In genomic region chr22:46990937-46991520, GRCh38 we compare ENCODE assay signal across 18 cellular contexts.
A peak's percentile ranks its signal among the peaks of the same experiment; 100 is the strongest.
DNase-seq lines count a peak whose midpoint lies in the region; ATAC-seq and TF ChIP-seq lines count a peak whose summit lies in the region.
"Had no signal": no experiment of that assay in that cellular context is flagged by ENCODE, and none has a peak within 500 bp of the region (broad histone marks: within the 10 kb centered on the region; RNA-seq: fewer than 3 reads in every experiment).

No MANE protein-coding gene starts in this region.

- DNase-seq in GM13976 (ENCODE audit: low spot score): peak; percentile 25
- DNase-seq in IMR-90: no peak
- DNase-seq in foreskin keratinocyte: no peak
- DNase-seq in posterior vena cava (ENCODE audit: low spot score): peak; percentile 49
- DNase-seq in cardiac septum (ENCODE audit: low spot score): no peak
- DNase-seq in UCSD-AML1 (lab: John Stamatoyannopoulos, UW; ENCODE audit: unreplicated experiment): no peak
- DNase-seq in head of caudate nucleus: no peak
- DNase-seq: DMS153, DND-41, GM23248, MM.1S, NCI-H2029, NCI-H446 treated with DMSO at 0.1 percent for 48 hours, NCI-H526 treated with DMSO at 0.1 percent for 48 hours, RPMI8226, SHP77 had no signal

- no peak for TF ChIP-seq RAD21 in IMR-90 (IDR thresholded peaks at IDR 0.05; ENCODE audit: low read length)

- H3K79me1 ChIP-seq in IMR-90 (ENCODE audit: low read depth in 1 of 2, low read length in 2 of 2): peaks cover 6 to 10% of the 10 kb centered on the region in 2 experiments; a peak in 3 of 4 replicates

- H2AK5ac ChIP-seq in IMR-90 (ENCODE audit: low read depth, low read length): no peak overlapping the region

- peaks cover 10% of the 10 kb centered on the region for H3K36me3 ChIP-seq in IMR-90 (ENCODE audit: control insufficient read depth, insufficient read depth, low read length)

- H4K5ac ChIP-seq in IMR-90 (ENCODE audit: low read depth, low read length): no peak overlapping the region

- TF ChIP-seq POLR2A in IMR-90 (IDR thresholded peaks at IDR 0.05; ENCODE audit: low read depth, low read length): no peak

- H3K23ac ChIP-seq in IMR-90 (ENCODE audit: low read depth, low read length): no peak overlapping the region

- H4K20me1 ChIP-seq in IMR-90 (ENCODE audit: insufficient read depth, low read length): no peaks in the 10 kb centered on the region

- H3K4ac ChIP-seq in IMR-90 (ENCODE audit: low read depth, low read length): no peak overlapping the region

- no peak overlapping the region for H3K14ac ChIP-seq in IMR-90 (replicated peaks; ENCODE audit: low read depth, low read length)

- no peak overlapping the region for H3K9ac ChIP-seq in IMR-90 (ENCODE audit: low read depth, low read length)
- H3K9ac ChIP-seq: GM23248, KMS-11 had no signal

- no TSS peak for BruUV-seq in IMR-90 (replicated peaks; lab: Mats Ljungman, UMichigan)

- no peak overlapping the region for H2BK20ac ChIP-seq in IMR-90 (ENCODE audit: low read depth, low read length)

- no peak overlapping the region for H4K91ac ChIP-seq in IMR-90 (ENCODE audit: insufficient read depth, low read depth, low read length)

- TF ChIP-seq CTCF in GM13976 (IDR thresholded peaks at IDR 0.05; ENCODE audit: borderline replicate concordance, control extremely low read depth, extremely low read depth, insufficient read depth, missing control alignments) (no peak), IMR-90 (conservative IDR thresholded peaks at IDR 0.05; ENCODE audit: low read depth, low read length) (no peak), foreskin keratinocyte (conservative IDR thresholded peaks at IDR 0.05) (peak; percentile 23)

- ATAC-seq in IMR-90 (ENCODE audit: low read depth) (no peak), foreskin keratinocyte (no peak)
- ATAC-seq: HCT116 had no signal

- no peaks in the 10 kb centered on the region; the same call in 1 of the 2 replicates for H3K9me1 ChIP-seq in IMR-90 (ENCODE audit: insufficient read depth, low read length)

- intact Hi-C loops in IMR-90 (cut with micrococcal nuclease): no loop called here
- intact Hi-C loops in posterior vena cava (cut with DNase I): no loop called here
- intact Hi-C loops in cardiac septum (cut with DNase I): no loop called here
- intact Hi-C loops in head of caudate nucleus (cut with DNase I): no loop called here

- no peak overlapping the region for H4K8ac ChIP-seq in IMR-90 (ENCODE audit: low read depth in 2 of 2, low read length in 2 of 2)

- H3K56ac ChIP-seq in IMR-90 (ENCODE audit: extremely low read depth, insufficient read depth, low read length): no peak overlapping the region

- no peak overlapping the region for H2BK15ac ChIP-seq in IMR-90 (ENCODE audit: low read depth, low read length)

- no peak overlapping the region for H3K4me3 ChIP-seq in IMR-90 (ENCODE audit: insufficient read depth, low read depth, low read length)
- H3K4me3 ChIP-seq: GM23248 had no signal

- in situ Hi-C loops in GM13976 (cut with MboI; ENCODE audit: low sequenced_read_pairs, unreplicated experiment): no loop called here
- in situ Hi-C loops in IMR-90 (cut with MboI; ENCODE audit: low sequenced_read_pairs): no loop called here

- no peak overlapping the region for H2BK120ac ChIP-seq in IMR-90 (ENCODE audit: low read depth, low read length)

- no peak overlapping the region for H2BK5ac ChIP-seq in IMR-90 (ENCODE audit: low read depth, low read length, poor library complexity, severe bottlenecking)

- H3K27me3 ChIP-seq in IMR-90 (ENCODE audit: control insufficient read depth, insufficient read depth, low read length) (no peaks in the 10 kb centered on the region), foreskin keratinocyte (no peaks in the 10 kb centered on the region)

- H2AK9ac ChIP-seq in IMR-90 (replicated peaks; ENCODE audit: low read depth, low read length, poor library complexity): peak overlapping the region; percentile 25

- POLR2A ChIA-PET in IMR-90 (lab: Charles Lee; ENCODE audit: unreplicated experiment): no interaction called here

- H2AFZ ChIP-seq in IMR-90 (replicated peaks; ENCODE audit: low read length, poor library complexity): no peak overlapping the region
- H2AFZ ChIP-seq: GM23248 had no signal

- dilution Hi-C loops in IMR-90 (cut with HindIII; ENCODE audit: low sequenced_read_pairs, unreplicated experiment): no loop called here

- H3K18ac ChIP-seq in IMR-90 (ENCODE audit: low read depth, low read length): no peak overlapping the region

- H3K9me3 ChIP-seq in IMR-90 (ENCODE audit: control insufficient read depth, insufficient read depth, low read length): no peaks in the 10 kb centered on the region

- H3K4me1 ChIP-seq in IMR-90 (ENCODE audit: control insufficient read depth, insufficient read depth, low read length) (no peaks in the 10 kb centered on the region), foreskin keratinocyte (peaks cover 5% of the 10 kb centered on the region)

- WGBS in IMR-90 (ENCODE audit: extremely low coverage in 2 of 2, insufficient read length in 1 of 2), 2 experiments: 86% methylated on average over 6 of the region's 12 CpGs; no CpG with 5 or more reads in 1 of the 2 experiments

- H3K27ac ChIP-seq in IMR-90 (ENCODE audit: insufficient read depth, low read length) (no peak overlapping the region), foreskin keratinocyte (no peak overlapping the region)
- H3K27ac ChIP-seq: GM23248, KMS-11 had no signal

- CTCF ChIA-PET in IMR-90 (lab: Yijun Ruan, JAX): no interaction called here

- no peak overlapping the region for H3K4me2 ChIP-seq in IMR-90 (ENCODE audit: low read depth, low read length)
- H3K4me2 ChIP-seq: KMS-11 had no signal

TF ChIP-seq in IMR-90, 13 proteins besides CTCF, POLR2A, EP300 and RAD21:
- no peak for TF ChIP-seq RCOR1 (IDR thresholded peaks at IDR 0.05; ENCODE audit: insufficient replicate concordance, low read length)
- TF ChIP-seq CHD1 (IDR thresholded peaks at IDR 0.05; ENCODE audit: low read depth, low read length): no peak
- TF ChIP-seq USF2 (IDR thresholded peaks at IDR 0.05; ENCODE audit: low read depth, low read length): no peak
TF ChIP-seq in IMR-90: peak in this region for 0.

Comparison
In these comparisons a context has a peak if more than half of its experiments do, and no peak if none do; other contexts are left out.
1. DNase-seq: peak in GM13976 (single experiment) and posterior vena cava (single experiment); none in IMR-90 (single experiment), foreskin keratinocyte (0 of 2), cardiac septum (single experiment), UCSD-AML1 (single experiment) and head of caudate nucleus (0 of 42).